In the genomic region with DNA sequence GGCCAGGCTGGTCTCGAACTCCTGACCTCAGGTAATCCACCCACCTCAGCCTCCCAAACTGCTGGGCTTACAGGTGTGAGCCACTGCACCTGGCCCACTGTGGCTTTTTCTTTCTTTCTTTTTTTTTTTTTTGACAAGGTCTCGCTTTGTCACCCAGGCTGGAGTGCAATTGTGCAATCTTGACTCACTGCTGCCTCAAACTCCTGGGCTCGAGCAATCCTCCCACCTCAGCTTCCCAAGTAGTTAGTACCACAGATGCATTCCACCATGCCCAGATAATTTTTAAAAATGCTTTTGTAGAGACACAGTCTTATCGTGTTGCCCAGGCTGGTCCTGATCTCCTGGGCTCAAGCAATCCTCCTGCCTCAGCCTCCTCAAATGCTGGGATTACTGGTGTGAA, we compare ENCODE assay signal across 1 cellular context.
TF ChIP-seq lines count a peak whose summit lies in the region.

No MANE protein-coding gene starts in this region.

TF ChIP-seq in K562, 482 proteins besides CTCF, POLR2A, EP300 and RAD21 (continued from another document):
- TF ChIP-seq CBFA2T2 (conservative IDR thresholded peaks at IDR 0.05) (peak; percentile 14; the same call in 1 of the 2 replicates), CBFA2T3 (IDR thresholded peaks at IDR 0.05) (peak; percentile 50), ZNF75A (CRISPR knock-in tag; IDR thresholded peaks at IDR 0.05) (no peak), EWSR1 (IDR thresholded peaks at IDR 0.05; ENCODE audit: borderline replicate concordance, low read depth, partially characterized antibody) (no peak), ASH1L (IDR thresholded peaks at IDR 0.05; ENCODE audit: borderline replicate concordance, low read depth, partially characterized antibody) (no peak), ILK (tag; IDR thresholded peaks at IDR 0.05; ENCODE audit: borderline replicate concordance, low read depth) (no peak), ZNF644 (tag; IDR thresholded peaks at IDR 0.05; ENCODE audit: low read depth) (no peak), THRA (IDR thresholded peaks at IDR 0.05) (no peak), CEBPG (CRISPR knock-in tag; IDR thresholded peaks at IDR 0.05) (no peak), CEBPG (tag; conservative IDR thresholded peaks at IDR 0.05 in 1 of 2, IDR thresholded peaks at IDR 0.05 in 1 of 2) (peak; percentile 73 to 77), HIVEP1 (CRISPR knock-in tag; IDR thresholded peaks at IDR 0.05) (no peak)
TF ChIP-seq in K562: peak in this region for 5.
